ENCODE assay signal across 1 cellular context in genomic region chr6:111793711-111794111, GRCh38.
TF ChIP-seq lines count a peak whose summit lies in the region.

No MANE protein-coding gene starts in this region.

TF ChIP-seq in HepG2, 621 proteins besides CTCF, POLR2A, EP300 and RAD21 (continued from another document and continues in another):
- TF ChIP-seq PCBP2 (optimal IDR thresholded peaks at IDR 0.05; ENCODE audit: low read depth, low read length, poor library complexity, severe bottlenecking): no peak
- no peak for TF ChIP-seq ZBTB8A (CRISPR knock-in tag; IDR thresholded peaks at IDR 0.05; ENCODE audit: borderline replicate concordance, low read depth)
- TF ChIP-seq ZNF589 (CRISPR knock-in tag; conservative IDR thresholded peaks at IDR 0.05): no peak
- TF ChIP-seq ZSCAN21 (CRISPR knock-in tag; IDR thresholded peaks at IDR 0.05; ENCODE audit: borderline replicate concordance): peak; percentile 42; the same call in 1 of the 2 replicates
- TF ChIP-seq ZNF572 (CRISPR knock-in tag; IDR thresholded peaks at IDR 0.05): no peak
- peak; percentile 91 for TF ChIP-seq ZNF335 (CRISPR knock-in tag; IDR thresholded peaks at IDR 0.05)
- TF ChIP-seq ZNF354B (CRISPR knock-in tag; IDR thresholded peaks at IDR 0.05): no peak
- no peak for TF ChIP-seq ZNF576 (CRISPR knock-in tag; IDR thresholded peaks at IDR 0.05)
- no peak for TF ChIP-seq ZNF230 (CRISPR knock-in tag; IDR thresholded peaks at IDR 0.05)
- TF ChIP-seq YEATS4 (CRISPR knock-in tag; IDR thresholded peaks at IDR 0.05; ENCODE audit: borderline replicate concordance): peak; percentile 41; the same call in 1 of the 2 replicates
- TF ChIP-seq, protein P1, sequence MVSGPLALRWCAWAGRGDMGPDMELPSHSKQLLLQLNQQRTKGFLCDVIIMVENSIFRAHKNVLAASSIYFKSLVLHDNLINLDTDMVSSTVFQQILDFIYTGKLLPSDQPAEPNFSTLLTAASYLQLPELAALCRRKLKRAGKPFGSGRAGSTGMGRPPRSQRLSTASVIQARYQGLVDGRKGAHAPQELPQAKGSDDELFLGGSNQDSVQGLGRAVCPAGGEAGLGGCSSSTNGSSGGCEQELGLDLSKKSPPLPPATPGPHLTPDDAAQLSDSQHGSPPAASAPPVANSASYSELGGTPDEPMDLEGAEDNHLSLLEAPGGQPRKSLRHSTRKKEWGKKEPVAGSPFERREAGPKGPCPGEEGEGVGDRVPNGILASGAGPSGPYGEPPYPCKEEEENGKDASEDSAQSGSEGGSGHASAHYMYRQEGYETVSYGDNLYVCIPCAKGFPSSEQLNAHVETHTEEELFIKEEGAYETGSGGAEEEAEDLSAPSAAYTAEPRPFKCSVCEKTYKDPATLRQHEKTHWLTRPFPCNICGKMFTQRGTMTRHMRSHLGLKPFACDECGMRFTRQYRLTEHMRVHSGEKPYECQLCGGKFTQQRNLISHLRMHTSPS (CRISPR knock-in tag; IDR thresholded peaks at IDR 0.05; ENCODE audit: low read depth): no peak
- peak; percentile 59; the same call in 1 of the 2 replicates for TF ChIP-seq POGZ (CRISPR knock-in tag; IDR thresholded peaks at IDR 0.05)
- TF ChIP-seq NFE2 (CRISPR knock-in tag; IDR thresholded peaks at IDR 0.05): no peak
- TF ChIP-seq, protein P2, sequence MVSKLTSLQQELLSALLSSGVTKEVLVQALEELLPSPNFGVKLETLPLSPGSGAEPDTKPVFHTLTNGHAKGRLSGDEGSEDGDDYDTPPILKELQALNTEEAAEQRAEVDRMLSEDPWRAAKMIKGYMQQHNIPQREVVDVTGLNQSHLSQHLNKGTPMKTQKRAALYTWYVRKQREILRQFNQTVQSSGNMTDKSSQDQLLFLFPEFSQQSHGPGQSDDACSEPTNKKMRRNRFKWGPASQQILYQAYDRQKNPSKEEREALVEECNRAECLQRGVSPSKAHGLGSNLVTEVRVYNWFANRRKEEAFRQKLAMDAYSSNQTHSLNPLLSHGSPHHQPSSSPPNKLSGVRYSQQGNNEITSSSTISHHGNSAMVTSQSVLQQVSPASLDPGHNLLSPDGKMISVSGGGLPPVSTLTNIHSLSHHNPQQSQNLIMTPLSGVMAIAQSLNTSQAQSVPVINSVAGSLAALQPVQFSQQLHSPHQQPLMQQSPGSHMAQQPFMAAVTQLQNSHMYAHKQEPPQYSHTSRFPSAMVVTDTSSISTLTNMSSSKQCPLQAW (CRISPR knock-in tag; IDR thresholded peaks at IDR 0.05): no peak
- no peak for TF ChIP-seq KLF9 (CRISPR knock-in tag; IDR thresholded peaks at IDR 0.05; ENCODE audit: low read depth)
- TF ChIP-seq, protein P3, sequence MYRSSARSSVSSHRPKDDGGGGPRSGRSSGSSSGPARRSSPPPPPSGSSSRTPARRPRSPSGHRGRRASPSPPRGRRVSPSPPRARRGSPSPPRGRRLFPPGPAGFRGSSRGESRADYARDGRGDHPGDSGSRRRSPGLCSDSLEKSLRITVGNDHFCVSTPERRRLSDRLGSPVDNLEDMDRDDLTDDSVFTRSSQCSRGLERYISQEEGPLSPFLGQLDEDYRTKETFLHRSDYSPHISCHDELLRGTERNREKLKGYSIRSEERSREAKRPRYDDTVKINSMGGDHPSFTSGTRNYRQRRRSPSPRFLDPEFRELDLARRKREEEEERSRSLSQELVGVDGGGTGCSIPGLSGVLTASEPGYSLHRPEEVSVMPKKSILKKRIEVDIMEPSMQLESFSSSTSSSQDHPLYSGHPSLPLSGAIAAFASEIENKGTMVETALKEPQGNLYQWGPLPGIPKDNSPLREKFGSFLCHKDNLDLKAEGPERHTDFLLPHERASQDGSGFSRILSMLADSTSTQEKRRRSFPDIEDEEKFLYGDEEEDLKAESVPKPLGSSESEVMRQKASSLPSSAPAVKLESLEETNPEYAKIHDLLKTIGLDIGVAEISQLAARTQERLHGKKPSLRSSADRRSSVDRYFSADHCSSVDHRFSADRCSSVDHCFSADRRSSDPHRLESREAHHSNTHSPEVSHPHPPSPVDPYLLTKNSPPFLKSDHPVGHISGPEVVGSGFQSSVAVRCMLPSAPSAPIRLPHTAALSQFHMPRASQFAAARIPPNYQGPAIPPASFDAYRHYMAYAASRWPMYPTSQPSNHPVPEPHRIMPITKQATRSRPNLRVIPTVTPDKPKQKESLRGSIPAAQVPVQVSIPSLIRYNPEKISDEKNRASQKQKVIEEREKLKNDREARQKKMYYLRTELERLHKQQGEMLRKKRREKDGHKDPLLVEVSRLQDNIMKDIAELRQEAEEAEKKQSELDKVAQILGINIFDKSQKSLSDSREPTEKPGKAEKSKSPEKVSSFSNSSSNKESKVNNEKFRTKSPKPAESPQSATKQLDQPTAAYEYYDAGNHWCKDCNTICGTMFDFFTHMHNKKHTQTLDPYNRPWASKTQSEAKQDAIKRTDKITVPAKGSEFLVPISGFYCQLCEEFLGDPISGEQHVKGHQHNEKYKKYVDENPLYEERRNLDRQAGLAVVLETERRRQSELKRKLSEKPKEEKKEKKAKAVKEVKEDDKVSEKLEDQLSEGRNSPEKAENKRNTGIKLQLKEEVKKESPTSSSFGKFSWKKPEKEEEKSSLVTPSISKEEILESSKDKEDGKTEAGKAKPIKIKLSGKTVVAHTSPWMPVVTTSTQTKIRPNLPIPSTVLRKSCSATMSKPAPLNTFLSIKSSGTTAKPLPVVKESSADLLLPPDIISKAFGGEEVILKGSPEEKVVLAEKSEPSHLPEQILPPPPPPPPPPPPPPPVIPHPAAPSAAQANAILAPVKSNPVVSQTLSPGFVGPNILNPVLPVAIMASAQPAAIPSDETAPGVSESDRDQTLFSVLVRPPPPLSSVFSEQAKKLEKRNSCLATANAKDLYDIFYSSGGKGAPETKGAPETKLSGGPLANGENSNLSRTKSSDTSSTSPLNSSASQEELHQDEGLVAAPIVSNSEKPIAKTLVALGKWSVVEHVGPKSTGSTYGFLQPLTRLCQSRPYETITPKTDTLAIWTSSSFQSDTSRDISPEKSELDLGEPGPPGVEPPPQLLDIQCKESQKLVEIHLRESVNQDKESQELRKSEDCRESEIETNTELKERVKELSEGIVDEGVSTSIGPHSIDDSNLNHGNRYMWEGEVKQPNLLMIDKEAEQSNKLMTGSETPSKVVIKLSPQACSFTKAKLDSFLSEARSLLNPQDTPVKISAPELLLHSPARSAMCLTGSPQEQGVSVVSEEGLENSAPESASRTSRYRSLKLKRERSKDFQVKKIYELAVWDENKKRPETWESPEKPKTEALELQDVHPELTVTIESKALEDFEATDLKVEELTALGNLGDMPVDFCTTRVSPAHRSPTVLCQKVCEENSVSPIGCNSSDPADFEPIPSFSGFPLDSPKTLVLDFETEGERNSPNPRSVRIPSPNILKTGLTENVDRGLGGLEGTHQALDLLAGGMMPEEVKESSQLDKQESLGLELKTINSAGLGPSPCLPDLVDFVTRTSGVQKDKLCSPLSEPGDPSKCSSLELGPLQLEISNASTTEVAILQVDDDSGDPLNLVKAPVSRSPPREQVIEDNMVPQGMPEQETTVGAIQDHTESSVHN (CRISPR knock-in tag; IDR thresholded peaks at IDR 0.05): no peak
- TF ChIP-seq NR2F6 (IDR thresholded peaks at IDR 0.05): no peak
- 0 out of 2 replicates have a peak, but pooled peaks have one; percentile 13 for TF ChIP-seq NR2F6 (CRISPR knock-in tag; IDR thresholded peaks at IDR 0.05)
- TF ChIP-seq SMC3 (IDR thresholded peaks at IDR 0.05; ENCODE audit: low read length): no peak
- TF ChIP-seq FOSL2 (CRISPR knock-in tag; IDR thresholded peaks at IDR 0.05): no peak
- TF ChIP-seq, protein P4, sequence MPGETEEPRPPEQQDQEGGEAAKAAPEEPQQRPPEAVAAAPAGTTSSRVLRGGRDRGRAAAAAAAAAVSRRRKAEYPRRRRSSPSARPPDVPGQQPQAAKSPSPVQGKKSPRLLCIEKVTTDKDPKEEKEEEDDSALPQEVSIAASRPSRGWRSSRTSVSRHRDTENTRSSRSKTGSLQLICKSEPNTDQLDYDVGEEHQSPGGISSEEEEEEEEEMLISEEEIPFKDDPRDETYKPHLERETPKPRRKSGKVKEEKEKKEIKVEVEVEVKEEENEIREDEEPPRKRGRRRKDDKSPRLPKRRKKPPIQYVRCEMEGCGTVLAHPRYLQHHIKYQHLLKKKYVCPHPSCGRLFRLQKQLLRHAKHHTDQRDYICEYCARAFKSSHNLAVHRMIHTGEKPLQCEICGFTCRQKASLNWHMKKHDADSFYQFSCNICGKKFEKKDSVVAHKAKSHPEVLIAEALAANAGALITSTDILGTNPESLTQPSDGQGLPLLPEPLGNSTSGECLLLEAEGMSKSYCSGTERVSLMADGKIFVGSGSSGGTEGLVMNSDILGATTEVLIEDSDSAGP (CRISPR knock-in tag; IDR thresholded peaks at IDR 0.05; ENCODE audit: borderline replicate concordance): peak; percentile 52; the same call in 1 of the 2 replicates
- TF ChIP-seq ZNF772 (CRISPR knock-in tag; IDR thresholded peaks at IDR 0.05): no peak
- TF ChIP-seq ZNF276 (CRISPR knock-in tag; IDR thresholded peaks at IDR 0.05; ENCODE audit: low read depth): no peak
- no peak for TF ChIP-seq HNRNPH1 (optimal IDR thresholded peaks at IDR 0.05; ENCODE audit: low read depth, low read length)
- no peak for TF ChIP-seq JUND (CRISPR knock-in tag; IDR thresholded peaks at IDR 0.05)
- TF ChIP-seq, protein P5, sequence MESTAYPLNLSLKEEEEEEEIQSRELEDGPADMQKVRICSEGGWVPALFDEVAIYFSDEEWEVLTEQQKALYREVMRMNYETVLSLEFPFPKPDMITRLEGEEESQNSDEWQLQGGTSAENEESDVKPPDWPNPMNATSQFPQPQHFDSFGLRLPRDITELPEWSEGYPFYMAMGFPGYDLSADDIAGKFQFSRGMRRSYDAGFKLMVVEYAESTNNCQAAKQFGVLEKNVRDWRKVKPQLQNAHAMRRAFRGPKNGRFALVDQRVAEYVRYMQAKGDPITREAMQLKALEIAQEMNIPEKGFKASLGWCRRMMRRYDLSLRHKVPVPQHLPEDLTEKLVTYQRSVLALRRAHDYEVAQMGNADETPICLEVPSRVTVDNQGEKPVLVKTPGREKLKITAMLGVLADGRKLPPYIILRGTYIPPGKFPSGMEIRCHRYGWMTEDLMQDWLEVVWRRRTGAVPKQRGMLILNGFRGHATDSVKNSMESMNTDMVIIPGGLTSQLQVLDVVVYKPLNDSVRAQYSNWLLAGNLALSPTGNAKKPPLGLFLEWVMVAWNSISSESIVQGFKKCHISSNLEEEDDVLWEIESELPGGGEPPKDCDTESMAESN (CRISPR knock-in tag; conservative IDR thresholded peaks at IDR 0.05): no peak
- TF ChIP-seq PITX1 (CRISPR knock-in tag; IDR thresholded peaks at IDR 0.05): no peak
- 0 out of 2 replicates have a peak, but pooled peaks have one; percentile 35 for TF ChIP-seq ZNF317 (CRISPR knock-in tag; IDR thresholded peaks at IDR 0.05)
- no peak for TF ChIP-seq GTF3A (CRISPR knock-in tag; conservative IDR thresholded peaks at IDR 0.05)
- TF ChIP-seq MEIS2 (CRISPR knock-in tag; IDR thresholded peaks at IDR 0.05): no peak
- no peak for TF ChIP-seq U2AF1 (optimal IDR thresholded peaks at IDR 0.05; ENCODE audit: low read depth, low read length)
- TF ChIP-seq, protein P6, sequence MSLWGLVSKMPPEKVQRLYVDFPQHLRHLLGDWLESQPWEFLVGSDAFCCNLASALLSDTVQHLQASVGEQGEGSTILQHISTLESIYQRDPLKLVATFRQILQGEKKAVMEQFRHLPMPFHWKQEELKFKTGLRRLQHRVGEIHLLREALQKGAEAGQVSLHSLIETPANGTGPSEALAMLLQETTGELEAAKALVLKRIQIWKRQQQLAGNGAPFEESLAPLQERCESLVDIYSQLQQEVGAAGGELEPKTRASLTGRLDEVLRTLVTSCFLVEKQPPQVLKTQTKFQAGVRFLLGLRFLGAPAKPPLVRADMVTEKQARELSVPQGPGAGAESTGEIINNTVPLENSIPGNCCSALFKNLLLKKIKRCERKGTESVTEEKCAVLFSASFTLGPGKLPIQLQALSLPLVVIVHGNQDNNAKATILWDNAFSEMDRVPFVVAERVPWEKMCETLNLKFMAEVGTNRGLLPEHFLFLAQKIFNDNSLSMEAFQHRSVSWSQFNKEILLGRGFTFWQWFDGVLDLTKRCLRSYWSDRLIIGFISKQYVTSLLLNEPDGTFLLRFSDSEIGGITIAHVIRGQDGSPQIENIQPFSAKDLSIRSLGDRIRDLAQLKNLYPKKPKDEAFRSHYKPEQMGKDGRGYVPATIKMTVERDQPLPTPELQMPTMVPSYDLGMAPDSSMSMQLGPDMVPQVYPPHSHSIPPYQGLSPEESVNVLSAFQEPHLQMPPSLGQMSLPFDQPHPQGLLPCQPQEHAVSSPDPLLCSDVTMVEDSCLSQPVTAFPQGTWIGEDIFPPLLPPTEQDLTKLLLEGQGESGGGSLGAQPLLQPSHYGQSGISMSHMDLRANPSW (CRISPR knock-in tag; IDR thresholded peaks at IDR 0.05; ENCODE audit: borderline replicate concordance): no peak
- no peak for TF ChIP-seq ZNF451 (CRISPR knock-in tag; IDR thresholded peaks at IDR 0.05)
- no peak for TF ChIP-seq RFX1 (IDR thresholded peaks at IDR 0.05)
- TF ChIP-seq ATM (IDR thresholded peaks at IDR 0.05; ENCODE audit: borderline replicate concordance): no peak
- no peak for TF ChIP-seq SETDB1 (CRISPR knock-in tag; IDR thresholded peaks at IDR 0.05; ENCODE audit: borderline replicate concordance)
- TF ChIP-seq HOXA5 (CRISPR knock-in tag; IDR thresholded peaks at IDR 0.05): no peak
- TF ChIP-seq GABPB1 (CRISPR knock-in tag; IDR thresholded peaks at IDR 0.05): peak; percentile 80
- TF ChIP-seq, protein P7, sequence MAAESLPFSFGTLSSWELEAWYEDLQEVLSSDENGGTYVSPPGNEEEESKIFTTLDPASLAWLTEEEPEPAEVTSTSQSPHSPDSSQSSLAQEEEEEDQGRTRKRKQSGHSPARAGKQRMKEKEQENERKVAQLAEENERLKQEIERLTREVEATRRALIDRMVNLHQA (CRISPR knock-in tag; IDR thresholded peaks at IDR 0.05): no peak
- TF ChIP-seq TSC22D2 (CRISPR knock-in tag; IDR thresholded peaks at IDR 0.05; ENCODE audit: borderline replicate concordance): no peak
